2 cellular contexts compared by ENCODE assay signal in the genomic region with DNA sequence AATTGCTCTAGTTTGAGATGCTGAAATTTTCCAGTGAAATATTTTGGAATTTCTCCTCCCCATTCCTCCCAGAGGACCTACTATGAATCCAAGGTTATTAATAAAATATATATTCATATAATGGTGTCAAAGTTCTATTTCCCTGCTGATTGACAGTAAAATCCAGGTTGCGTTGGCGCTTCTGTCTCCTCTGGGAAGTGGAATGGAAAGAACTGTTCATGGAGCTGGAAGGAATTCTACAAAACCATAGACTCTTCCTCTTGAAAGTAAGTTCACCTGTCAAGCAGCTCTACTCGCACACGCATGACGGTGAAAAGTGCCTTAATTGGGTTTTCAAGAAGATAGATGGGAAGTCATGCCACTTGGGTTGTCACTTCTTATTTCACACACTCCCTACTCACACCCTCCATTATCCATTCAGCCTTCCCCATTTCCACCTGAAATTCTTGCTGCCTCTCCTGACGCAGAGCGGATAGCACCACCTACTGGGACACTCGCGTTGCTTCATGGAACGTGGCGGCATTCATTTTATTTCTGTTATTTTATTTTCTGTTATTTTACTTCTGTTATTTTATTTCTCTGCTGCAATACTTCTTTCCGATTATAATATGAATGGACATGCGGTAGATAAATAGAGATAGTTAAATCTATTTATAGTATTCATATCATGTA.
TF ChIP-seq lines count a peak whose summit lies in the region.

No MANE protein-coding gene starts in this region.

TF ChIP-seq in Ishikawa, 13 proteins besides CTCF, POLR2A, EP300 and RAD21 (continued from another document):
- TF ChIP-seq REST (IDR thresholded peaks at IDR 0.05; ENCODE audit: low read depth) (no peak), EGR1 (IDR thresholded peaks at IDR 0.05) (no peak), TEAD4 (IDR thresholded peaks at IDR 0.05) (no peak), MAX (IDR thresholded peaks at IDR 0.05) (no peak), ZBTB7A (IDR thresholded peaks at IDR 0.05; ENCODE audit: low read depth) (no peak)

TF ChIP-seq in K562, 482 proteins besides CTCF, POLR2A, EP300 and RAD21 (continued from another document):
- TF ChIP-seq, protein P1, sequence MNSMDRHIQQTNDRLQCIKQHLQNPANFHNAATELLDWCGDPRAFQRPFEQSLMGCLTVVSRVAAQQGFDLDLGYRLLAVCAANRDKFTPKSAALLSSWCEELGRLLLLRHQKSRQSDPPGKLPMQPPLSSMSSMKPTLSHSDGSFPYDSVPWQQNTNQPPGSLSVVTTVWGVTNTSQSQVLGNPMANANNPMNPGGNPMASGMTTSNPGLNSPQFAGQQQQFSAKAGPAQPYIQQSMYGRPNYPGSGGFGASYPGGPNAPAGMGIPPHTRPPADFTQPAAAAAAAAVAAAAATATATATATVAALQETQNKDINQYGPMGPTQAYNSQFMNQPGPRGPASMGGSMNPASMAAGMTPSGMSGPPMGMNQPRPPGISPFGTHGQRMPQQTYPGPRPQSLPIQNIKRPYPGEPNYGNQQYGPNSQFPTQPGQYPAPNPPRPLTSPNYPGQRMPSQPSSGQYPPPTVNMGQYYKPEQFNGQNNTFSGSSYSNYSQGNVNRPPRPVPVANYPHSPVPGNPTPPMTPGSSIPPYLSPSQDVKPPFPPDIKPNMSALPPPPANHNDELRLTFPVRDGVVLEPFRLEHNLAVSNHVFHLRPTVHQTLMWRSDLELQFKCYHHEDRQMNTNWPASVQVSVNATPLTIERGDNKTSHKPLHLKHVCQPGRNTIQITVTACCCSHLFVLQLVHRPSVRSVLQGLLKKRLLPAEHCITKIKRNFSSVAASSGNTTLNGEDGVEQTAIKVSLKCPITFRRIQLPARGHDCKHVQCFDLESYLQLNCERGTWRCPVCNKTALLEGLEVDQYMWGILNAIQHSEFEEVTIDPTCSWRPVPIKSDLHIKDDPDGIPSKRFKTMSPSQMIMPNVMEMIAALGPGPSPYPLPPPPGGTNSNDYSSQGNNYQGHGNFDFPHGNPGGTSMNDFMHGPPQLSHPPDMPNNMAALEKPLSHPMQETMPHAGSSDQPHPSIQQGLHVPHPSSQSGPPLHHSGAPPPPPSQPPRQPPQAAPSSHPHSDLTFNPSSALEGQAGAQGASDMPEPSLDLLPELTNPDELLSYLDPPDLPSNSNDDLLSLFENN (IDR thresholded peaks at IDR 0.05; ENCODE audit: low read depth in 2 of 2, low read length in 2 of 2): no peak
- TF ChIP-seq, protein P2, sequence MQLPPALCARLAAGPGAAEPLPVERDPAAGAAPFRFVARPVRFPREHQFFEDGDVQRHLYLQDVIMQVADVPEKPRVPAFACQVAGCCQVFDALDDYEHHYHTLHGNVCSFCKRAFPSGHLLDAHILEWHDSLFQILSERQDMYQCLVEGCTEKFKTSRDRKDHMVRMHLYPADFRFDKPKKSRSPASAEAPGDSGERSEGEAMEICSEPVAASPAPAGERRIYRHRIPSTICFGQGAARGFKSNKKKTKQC (CRISPR knock-in tag; IDR thresholded peaks at IDR 0.05): no peak
- TF ChIP-seq SIRT6 (IDR thresholded peaks at IDR 0.05; ENCODE audit: low read depth, low read length) (no peak), SMAD3 (CRISPR knock-in tag; conservative IDR thresholded peaks at IDR 0.05) (no peak), ZNF431 (CRISPR knock-in tag; IDR thresholded peaks at IDR 0.05) (no peak), ZNF140 (CRISPR knock-in tag; IDR thresholded peaks at IDR 0.05) (no peak), RFX7 (CRISPR knock-in tag; IDR thresholded peaks at IDR 0.05) (no peak)
